ENCODE assay signal across 8 cellular contexts in the genomic region with DNA sequence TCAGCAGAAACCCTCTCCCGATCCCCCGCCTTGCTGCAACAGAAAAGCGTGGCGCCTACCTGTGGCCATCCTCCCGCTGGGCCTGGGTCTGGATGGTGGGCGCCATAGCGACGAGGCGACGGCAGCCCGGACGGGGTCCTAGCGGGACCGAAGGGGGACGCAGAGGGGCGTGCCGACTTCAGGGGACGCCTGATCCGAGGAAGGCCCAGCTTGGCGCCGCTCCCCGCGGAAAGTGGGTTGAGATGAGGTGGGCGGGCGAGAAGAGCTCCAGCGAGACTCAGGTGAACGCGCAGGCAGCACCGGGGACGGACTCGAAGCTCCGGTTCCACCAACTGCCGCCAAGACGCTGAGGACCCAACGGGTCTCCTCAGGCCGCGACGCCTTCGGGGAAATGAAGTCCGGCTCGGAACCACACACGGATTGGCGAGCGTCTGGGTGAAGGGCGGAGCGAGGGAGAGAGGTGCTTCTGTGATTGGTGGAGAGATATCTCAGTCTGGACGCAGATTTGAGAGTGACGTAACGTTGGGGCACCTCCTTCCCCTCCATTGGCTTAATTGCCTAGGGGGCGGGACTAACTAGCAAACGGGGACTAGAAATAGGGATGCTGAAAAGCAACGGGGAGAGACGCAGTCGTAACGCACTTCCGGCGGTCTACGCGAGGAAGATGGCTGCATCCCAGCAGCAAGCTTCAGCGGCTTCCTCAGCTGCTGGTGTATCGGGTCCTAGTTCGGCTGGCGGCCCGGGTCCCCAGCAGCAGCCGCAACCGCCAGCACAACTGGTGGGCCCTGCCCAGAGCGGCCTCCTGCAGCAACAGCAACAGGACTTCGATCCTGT. TPM values are rescaled to one million over a fixed set of nuclear protein-coding genes. Genes with fewer than 3 reads are reported as not detected.
DNase-seq lines count a peak whose midpoint lies in the region; ATAC-seq and TF ChIP-seq lines count a peak whose summit lies in the region.

A gene with protein sequence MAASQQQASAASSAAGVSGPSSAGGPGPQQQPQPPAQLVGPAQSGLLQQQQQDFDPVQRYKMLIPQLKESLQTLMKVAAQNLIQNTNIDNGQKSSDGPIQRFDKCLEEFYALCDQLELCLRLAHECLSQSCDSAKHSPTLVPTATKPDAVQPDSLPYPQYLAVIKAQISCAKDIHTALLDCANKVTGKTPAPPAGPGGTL (plus strand): TSS at position 620 of the 834 bp plus-strand sequence. CDS start 45 bp downstream, at position 665.
Gene PAF1, minus strand, starts transcription at position 348 of the 834 bp plus-strand sequence. Its CDS starts 242 bp downstream, at position 106.

- peak within 1 kb of the TSS; percentile 94 for H2BK15ac ChIP-seq in mesenchymal stem cell (ENCODE audit: low read depth, poor library complexity, severe bottlenecking)

- peak within 1 kb of the TSS; percentile 46 for H2AK5ac ChIP-seq in mesenchymal stem cell (ENCODE audit: low read length, severe bottlenecking)

- H3K79me1 ChIP-seq in mesenchymal stem cell (replicated peaks; ENCODE audit: low read length, poor library complexity, severe bottlenecking): peaks cover 29% of the 10 kb centered on the region

- CTCF ChIA-PET in Caco-2 (lab: Charles Lee): interaction anchor here (0.6 to 1.5 kb wide), 7 partner anchors 18 to 90 kb away, joined by 3 to 8 read pairs (median 4); partner anchors contain the start of genes RPS16, SAMD4B and TIMM50
- CTCF ChIA-PET in activated CD8-positive, alpha-beta memory T cell treated with anti-CD3 and anti-CD28 coated beads, Interleukin-2, amount 10 ng/mL, durations not matched to agents 7 days and 5 days (lab: Charles Lee): interaction anchor here (0.9 to 3.5 kb wide), 13 partner anchors 10 to 461 kb away, joined by 3 to 34 read pairs (median 4); partner anchors contain the start of genes MRPS12, PLEKHG2, RPS16 and SAMD4B

- H2AFZ ChIP-seq in mesenchymal stem cell (ENCODE audit: low read depth, low read length): peak within 1 kb of the TSS; percentile 94

- peaks cover 7% of the 10 kb centered on the region for H3K36me3 ChIP-seq in Caco-2 (ENCODE audit: control insufficient read depth, insufficient read depth, low read length)
- H3K36me3 ChIP-seq in NT2/D1 (ENCODE audit: insufficient read depth, insufficient read length, low read length): peaks cover 61% of the 10 kb centered on the region
- H3K36me3 ChIP-seq in endocrine pancreas (ENCODE audit: control insufficient read depth, insufficient read depth, low read length): peaks cover 4% of the 10 kb centered on the region
- peaks cover 48 to 62% of the 10 kb centered on the region in 2 experiments for H3K36me3 ChIP-seq in mesenchymal stem cell (ENCODE audit: control insufficient read depth in 1 of 2, insufficient read depth in 2 of 2, low read depth in 1 of 2, low read length in 2 of 2)

- ATAC-seq in GM21381 (IDR thresholded peaks at IDR 0.05; ENCODE audit: unreplicated experiment): peak; percentile 90
- peak; percentile 93 for ATAC-seq in activated CD8-positive, alpha-beta memory T cell treated with anti-CD3 and anti-CD28 coated beads, Interleukin-2, amount 10 ng/mL, durations not matched to agents 7 days and 5 days

- H2BK5ac ChIP-seq in mesenchymal stem cell (ENCODE audit: low read depth, low read length, poor library complexity, severe bottlenecking): peak within 1 kb of the TSS; percentile 88

- H3K9ac ChIP-seq in NT2/D1 (ENCODE audit: insufficient read length, low read depth): peak within 1 kb of the TSS; percentile 94
- peak within 1 kb of the TSS; percentile 98 for H3K9ac ChIP-seq in endocrine pancreas (ENCODE audit: control insufficient read depth, insufficient read depth, low read length)
- H3K9ac ChIP-seq in mesenchymal stem cell (ENCODE audit: low read length): peak within 1 kb of the TSS; percentile 98

- H3K4me2 ChIP-seq in mesenchymal stem cell (ENCODE audit: low read length, poor library complexity, severe bottlenecking): peak within 1 kb of the TSS; percentile 79

- H3K18ac ChIP-seq in mesenchymal stem cell (ENCODE audit: low read depth in 1 of 2, low read length in 2 of 2): peak within 1 kb of the TSS; percentile 96 to 99

- H3K23ac ChIP-seq in mesenchymal stem cell (ENCODE audit: low read length in 2 of 2): peak within 1 kb of the TSS in 1 of 2 experiments; percentile 46

- BruUV-seq in Caco-2 (replicated peaks; lab: Mats Ljungman, UMichigan): no TSS peak

- DNase-seq in Caco-2 (peak; percentile 98 to 99), HUDEP-2 (lab: John Stamatoyannopoulos, UW; ENCODE audit: unreplicated experiment in 76 of 76) (peak in 75 of 76 experiments; percentile 87 to 100 (median 99)), NT2/D1 (ENCODE audit: low read depth, low spot score) (peak; percentile 97), mesenchymal stem cell (peak; percentile 100)
- peak; percentile 99 for DNase-seq in activated CD8-positive, alpha-beta memory T cell treated with anti-CD3 and anti-CD28 coated beads, Interleukin-2, amount 10 ng/mL, durations not matched to agents 7 days and 5 days
- peak; percentile 88 for DNase-seq in stimulated activated CD8-positive, alpha-beta memory T cell treated with anti-CD3 and anti-CD28 coated beads, Interleukin-12 subunit alpha, Interleukin-12 subunit beta, amount 100 ng/mL, for 4 hours (ENCODE audit: low read depth)

- H3K4me3 ChIP-seq in Caco-2 (ENCODE audit: low read depth, low read length) (peak within 1 kb of the TSS; percentile 76), NT2/D1 (ENCODE audit: insufficient read length, low read depth) (peak within 1 kb of the TSS; percentile 97), endocrine pancreas (ENCODE audit: control insufficient read depth, insufficient read depth, low read length) (peak within 1 kb of the TSS; percentile 87), mesenchymal stem cell (ENCODE audit: insufficient read depth in 1 of 2, low read depth in 1 of 2, low read length in 2 of 2) (peak within 1 kb of the TSS; percentile 88 to 100)

- TF ChIP-seq CTCF in Caco-2 (IDR thresholded peaks at IDR 0.05; ENCODE audit: insufficient read depth in 1 of 2, low read depth in 1 of 2, low read length in 1 of 2, severe bottlenecking in 1 of 2, unreplicated experiment in 1 of 2): peak in 1 of 2 experiments; percentile 46

- H3K9me3 Mint-ChIP-seq in Caco-2 (ENCODE audit: unreplicated experiment): no peaks in the 10 kb centered on the region
- no peaks in the 10 kb centered on the region for H3K9me3 Mint-ChIP-seq in activated CD8-positive, alpha-beta memory T cell treated with anti-CD3 and anti-CD28 coated beads, Interleukin-2, amount 10 ng/mL, durations not matched to agents 7 days and 5 days (ENCODE audit: low read depth)

- peak within 1 kb of the TSS; percentile 69 to 88 for H3K4ac ChIP-seq in mesenchymal stem cell (ENCODE audit: low read depth in 1 of 2, low read length in 2 of 2)

- H3K4me1 ChIP-seq in Caco-2 (peaks cover 10% of the 10 kb centered on the region), NT2/D1 (ENCODE audit: insufficient read depth, insufficient read length) (no peaks in the 10 kb centered on the region), endocrine pancreas (ENCODE audit: control insufficient read depth, insufficient read depth, low read length) (peaks cover 5% of the 10 kb centered on the region), mesenchymal stem cell (ENCODE audit: control insufficient read depth, insufficient read depth, low read depth, low read length) (peaks cover 14% of the 10 kb centered on the region)

- peak within 1 kb of the TSS; percentile 9 to 85 for H3K14ac ChIP-seq in mesenchymal stem cell (ENCODE audit: low read length in 2 of 2)

- no peaks in the 10 kb centered on the region for H3K9me3 ChIP-seq in Caco-2
- no peaks in the 10 kb centered on the region for H3K9me3 ChIP-seq in NT2/D1 (ENCODE audit: insufficient read depth, low read length)
- H3K9me3 ChIP-seq in endocrine pancreas (ENCODE audit: control insufficient read depth, low read length): no peaks in the 10 kb centered on the region
- no peaks in the 10 kb centered on the region for H3K9me3 ChIP-seq in mesenchymal stem cell (ENCODE audit: control insufficient read depth, low read length)

- peaks cover 33% of the 10 kb centered on the region for H3K4me1 Mint-ChIP-seq in Caco-2 (ENCODE audit: low read depth, unreplicated experiment)
- H3K4me1 Mint-ChIP-seq in activated CD8-positive, alpha-beta memory T cell treated with anti-CD3 and anti-CD28 coated beads, Interleukin-2, amount 10 ng/mL, durations not matched to agents 7 days and 5 days: peaks cover 40% of the 10 kb centered on the region

- peak within 1 kb of the TSS; percentile 93 for H4K8ac ChIP-seq in mesenchymal stem cell (ENCODE audit: low read length)

- H3K36me3 Mint-ChIP-seq in Caco-2 (ENCODE audit: insufficient read depth, unreplicated experiment): peaks cover 93% of the 10 kb centered on the region
- H3K36me3 Mint-ChIP-seq in activated CD8-positive, alpha-beta memory T cell treated with anti-CD3 and anti-CD28 coated beads, Interleukin-2, amount 10 ng/mL, durations not matched to agents 7 days and 5 days: peaks cover 33% of the 10 kb centered on the region

- H3K27me3 Mint-ChIP-seq in Caco-2 (ENCODE audit: insufficient read depth, unreplicated experiment): no peaks in the 10 kb centered on the region
- no peaks in the 10 kb centered on the region for H3K27me3 Mint-ChIP-seq in activated CD8-positive, alpha-beta memory T cell treated with anti-CD3 and anti-CD28 coated beads, Interleukin-2, amount 10 ng/mL, durations not matched to agents 7 days and 5 days

- POLR2A ChIA-PET in Caco-2 (lab: Charles Lee): interaction anchor here (0.8 to 2.0 kb wide), 13 partner anchors 9 to 124 kb away, joined by 3 to 54 read pairs (median 5); partner anchors contain the start of genes RPS16, SAMD4B, SELENOV and SUPT5H

- H3K27ac Mint-ChIP-seq in Caco-2 (ENCODE audit: unreplicated experiment): peak within 1 kb of the TSS; percentile 92
- H3K27ac Mint-ChIP-seq in activated CD8-positive, alpha-beta memory T cell treated with anti-CD3 and anti-CD28 coated beads, Interleukin-2, amount 10 ng/mL, durations not matched to agents 7 days and 5 days: peak within 1 kb of the TSS; percentile 99

- H2BK12ac ChIP-seq in mesenchymal stem cell (ENCODE audit: low read length in 2 of 2): no peak within 1 kb of the TSS

- H3K27ac ChIP-seq in mesenchymal stem cell (ENCODE audit: low read length, poor library complexity, severe bottlenecking): peak within 1 kb of the TSS; percentile 97

- H2BK120ac ChIP-seq in mesenchymal stem cell (ENCODE audit: low read depth, low read length): peak within 1 kb of the TSS; percentile 78

- peak within 1 kb of the TSS; percentile 99 for H3K4me3 Mint-ChIP-seq in Caco-2 (ENCODE audit: unreplicated experiment)
- peak within 1 kb of the TSS; percentile 97 for H3K4me3 Mint-ChIP-seq in activated CD8-positive, alpha-beta memory T cell treated with anti-CD3 and anti-CD28 coated beads, Interleukin-2, amount 10 ng/mL, durations not matched to agents 7 days and 5 days

- intact Hi-C loops in Caco-2 (cut with micrococcal nuclease; ENCODE audit: unreplicated experiment): loop anchor here (5.0 kb wide), 1 partner anchor 49 kb away; the partner anchor contains the start of gene SAMD4B

- H3K27me3 ChIP-seq in Caco-2 (replicated peaks; ENCODE audit: control insufficient read depth, insufficient read depth, low read length) (no peaks in the 10 kb centered on the region), NT2/D1 (ENCODE audit: insufficient read depth, insufficient read length) (no peaks in the 10 kb centered on the region), endocrine pancreas (ENCODE audit: control insufficient read depth, insufficient read depth, low read length) (no peaks in the 10 kb centered on the region), mesenchymal stem cell (ENCODE audit: control insufficient read depth in 1 of 2, insufficient read depth in 1 of 2, low read length in 2 of 2) (no peaks in the 10 kb centered on the region)

- WGBS in mesenchymal stem cell: under 1% methylated on average over 68 of the region's 68 CpGs

- peak within 1 kb of the TSS; percentile 90 for H4K91ac ChIP-seq in mesenchymal stem cell (ENCODE audit: low read length)

RNA-seq across cellular contexts. Expression of the first gene that starts in this region (rescaled TPM):
- 50.3 and 50.8 TPM in 2 replicates for total RNA-seq in Caco-2 (2022)
- 10 to 100 TPM; 31.0 to 31.2 TPM for total RNA-seq in activated CD8-positive, alpha-beta memory T cell treated with anti-CD3 and anti-CD28 coated beads, Interleukin-2, amount 10 ng/mL, durations not matched to agents 7 days and 5 days
- 31.3 TPM for polyA plus RNA-seq in mesenchymal stem cell (2013, experiment 1 of 2)
- 31.7 TPM for polyA plus RNA-seq in mesenchymal stem cell (2013, experiment 2 of 2)

RNA-seq across cellular contexts. Expression of gene PAF1, which starts in this region (rescaled TPM):
- 57.9 and 59.0 TPM in 2 replicates for total RNA-seq in Caco-2 (2022)
- total RNA-seq in activated CD8-positive, alpha-beta memory T cell treated with anti-CD3 and anti-CD28 coated beads, Interleukin-2, amount 10 ng/mL, durations not matched to agents 7 days and 5 days: 10 to 100 TPM; 48.9 to 53.8 TPM
- polyA plus RNA-seq in mesenchymal stem cell (2013, experiment 1 of 2): 45.4 TPM
- polyA plus RNA-seq in mesenchymal stem cell (2013, experiment 2 of 2): 45.0 TPM

Comparison
In these comparisons a context has a peak if more than half of its experiments do, and no peak if none do; other contexts are left out.
1. Peak in every context shown above with its lines: DNase-seq, ATAC-seq, H3K4me3 ChIP-seq and H3K27ac ChIP-seq.